1 cellular context compared by ENCODE assay signal in genomic region chr14:75176142-75176820, GRCh38.
TF ChIP-seq lines count a peak whose summit lies in the region.

Gene TMED10 (minus strand): TSS chr14:75176612. CDS start chr14:75176579, 33 bp downstream.

TF ChIP-seq in HepG2, 621 proteins besides CTCF, POLR2A, EP300 and RAD21 (continued from another document and continues in another):
- TF ChIP-seq, protein P1, sequence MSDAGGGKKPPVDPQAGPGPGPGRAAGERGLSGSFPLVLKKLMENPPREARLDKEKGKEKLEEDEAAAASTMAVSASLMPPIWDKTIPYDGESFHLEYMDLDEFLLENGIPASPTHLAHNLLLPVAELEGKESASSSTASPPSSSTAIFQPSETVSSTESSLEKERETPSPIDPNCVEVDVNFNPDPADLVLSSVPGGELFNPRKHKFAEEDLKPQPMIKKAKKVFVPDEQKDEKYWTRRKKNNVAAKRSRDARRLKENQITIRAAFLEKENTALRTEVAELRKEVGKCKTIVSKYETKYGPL (CRISPR knock-in tag; IDR thresholded peaks at IDR 0.05) = peak; percentile 24; the same call in 1 of the 2 replicates
- TF ChIP-seq, protein P2, sequence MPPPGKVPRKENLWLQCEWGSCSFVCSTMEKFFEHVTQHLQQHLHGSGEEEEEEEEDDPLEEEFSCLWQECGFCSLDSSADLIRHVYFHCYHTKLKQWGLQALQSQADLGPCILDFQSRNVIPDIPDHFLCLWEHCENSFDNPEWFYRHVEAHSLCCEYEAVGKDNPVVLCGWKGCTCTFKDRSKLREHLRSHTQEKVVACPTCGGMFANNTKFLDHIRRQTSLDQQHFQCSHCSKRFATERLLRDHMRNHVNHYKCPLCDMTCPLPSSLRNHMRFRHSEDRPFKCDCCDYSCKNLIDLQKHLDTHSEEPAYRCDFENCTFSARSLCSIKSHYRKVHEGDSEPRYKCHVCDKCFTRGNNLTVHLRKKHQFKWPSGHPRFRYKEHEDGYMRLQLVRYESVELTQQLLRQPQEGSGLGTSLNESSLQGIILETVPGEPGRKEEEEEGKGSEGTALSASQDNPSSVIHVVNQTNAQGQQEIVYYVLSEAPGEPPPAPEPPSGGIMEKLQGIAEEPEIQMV (CRISPR knock-in tag; IDR thresholded peaks at IDR 0.05; ENCODE audit: low read depth) = 0 out of 2 replicates have a peak, but pooled peaks have one; percentile 40
- TF ChIP-seq ZNF275 (CRISPR knock-in tag; IDR thresholded peaks at IDR 0.05; ENCODE audit: borderline replicate concordance) (peak; percentile 86; the same call in 1 of the 2 replicates), MIER2 (CRISPR knock-in tag; IDR thresholded peaks at IDR 0.05) (no peak), ZNF224 (CRISPR knock-in tag; IDR thresholded peaks at IDR 0.05) (peak; percentile 41; the same call in 1 of the 2 replicates), ZNF33A (CRISPR knock-in tag; IDR thresholded peaks at IDR 0.05; ENCODE audit: borderline replicate concordance) (no peak), ZNF567 (CRISPR knock-in tag; IDR thresholded peaks at IDR 0.05; ENCODE audit: borderline replicate concordance) (0 out of 2 replicates have a peak, but pooled peaks have one; percentile 74), ZNF34 (CRISPR knock-in tag; IDR thresholded peaks at IDR 0.05; ENCODE audit: borderline replicate concordance) (peak; percentile 78; the same call in 1 of the 2 replicates), KAT8 (CRISPR knock-in tag; IDR thresholded peaks at IDR 0.05) (peak; percentile 93), SP140L (CRISPR knock-in tag; IDR thresholded peaks at IDR 0.05; ENCODE audit: borderline replicate concordance) (0 out of 2 replicates have a peak, but pooled peaks have one; percentile 23), BHLHE40 (IDR thresholded peaks at IDR 0.05; ENCODE audit: low read length) (peak; percentile 88), ISL2 (CRISPR knock-in tag; IDR thresholded peaks at IDR 0.05) (peak; percentile 43; the same call in 1 of the 2 replicates), ZFP90 (CRISPR knock-in tag; IDR thresholded peaks at IDR 0.05; ENCODE audit: borderline replicate concordance) (peak; percentile 90), SPEN (CRISPR knock-in tag; IDR thresholded peaks at IDR 0.05; ENCODE audit: low read depth) (peak; percentile 78; the same call in 1 of the 2 replicates), CSRNP1 (CRISPR knock-in tag; IDR thresholded peaks at IDR 0.05) (no peak; the same call in 1 of the 2 replicates), GATAD1 (CRISPR knock-in tag; IDR thresholded peaks at IDR 0.05) (peak; percentile 91), BRD4 (CRISPR knock-in tag; IDR thresholded peaks at IDR 0.05) (peak; percentile 83), ZBTB20 (CRISPR knock-in tag; IDR thresholded peaks at IDR 0.05; ENCODE audit: borderline replicate concordance, low read depth) (peak; percentile 75; the same call in 1 of the 2 replicates), ZNF784 (CRISPR knock-in tag; IDR thresholded peaks at IDR 0.05; ENCODE audit: borderline replicate concordance) (peak; percentile 71; the same call in 1 of the 2 replicates), ELF3 (CRISPR knock-in tag; IDR thresholded peaks at IDR 0.05) (peak; percentile 28; the same call in 1 of the 2 replicates), HOXD1 (CRISPR knock-in tag; IDR thresholded peaks at IDR 0.05) (peak; percentile 85), YY1 (IDR thresholded peaks at IDR 0.05; ENCODE audit: insufficient read depth, insufficient replicate concordance, low read depth, low read length) (peak; percentile 99), ZNF850 (CRISPR knock-in tag; conservative IDR thresholded peaks at IDR 0.05) (no peak), KDM2A (CRISPR knock-in tag; IDR thresholded peaks at IDR 0.05; ENCODE audit: borderline replicate concordance, low read depth) (peak; percentile 83; the same call in 1 of the 2 replicates), NFYB (CRISPR knock-in tag; IDR thresholded peaks at IDR 0.05) (no peak; the same call in 1 of the 2 replicates), MYNN (CRISPR knock-in tag; IDR thresholded peaks at IDR 0.05; ENCODE audit: low read depth) (peak; percentile 85; the same call in 1 of the 2 replicates), PAXIP1 (CRISPR knock-in tag; conservative IDR thresholded peaks at IDR 0.05) (peak; percentile 57), LBX2 (CRISPR knock-in tag; IDR thresholded peaks at IDR 0.05; ENCODE audit: borderline replicate concordance) (peak; percentile 82; the same call in 1 of the 2 replicates), ZBTB38 (CRISPR knock-in tag; IDR thresholded peaks at IDR 0.05) (peak; percentile 59; the same call in 1 of the 2 replicates), ZNF552 (CRISPR knock-in tag; IDR thresholded peaks at IDR 0.05; ENCODE audit: borderline replicate concordance) (no peak), KLF6 (CRISPR knock-in tag; IDR thresholded peaks at IDR 0.05) (peak; percentile 86), AGO2 (optimal IDR thresholded peaks at IDR 0.05; ENCODE audit: low read depth, low read length) (peak; percentile 74), ZNF562 (CRISPR knock-in tag; IDR thresholded peaks at IDR 0.05; ENCODE audit: borderline replicate concordance) (no peak)
- TF ChIP-seq, protein P3, sequence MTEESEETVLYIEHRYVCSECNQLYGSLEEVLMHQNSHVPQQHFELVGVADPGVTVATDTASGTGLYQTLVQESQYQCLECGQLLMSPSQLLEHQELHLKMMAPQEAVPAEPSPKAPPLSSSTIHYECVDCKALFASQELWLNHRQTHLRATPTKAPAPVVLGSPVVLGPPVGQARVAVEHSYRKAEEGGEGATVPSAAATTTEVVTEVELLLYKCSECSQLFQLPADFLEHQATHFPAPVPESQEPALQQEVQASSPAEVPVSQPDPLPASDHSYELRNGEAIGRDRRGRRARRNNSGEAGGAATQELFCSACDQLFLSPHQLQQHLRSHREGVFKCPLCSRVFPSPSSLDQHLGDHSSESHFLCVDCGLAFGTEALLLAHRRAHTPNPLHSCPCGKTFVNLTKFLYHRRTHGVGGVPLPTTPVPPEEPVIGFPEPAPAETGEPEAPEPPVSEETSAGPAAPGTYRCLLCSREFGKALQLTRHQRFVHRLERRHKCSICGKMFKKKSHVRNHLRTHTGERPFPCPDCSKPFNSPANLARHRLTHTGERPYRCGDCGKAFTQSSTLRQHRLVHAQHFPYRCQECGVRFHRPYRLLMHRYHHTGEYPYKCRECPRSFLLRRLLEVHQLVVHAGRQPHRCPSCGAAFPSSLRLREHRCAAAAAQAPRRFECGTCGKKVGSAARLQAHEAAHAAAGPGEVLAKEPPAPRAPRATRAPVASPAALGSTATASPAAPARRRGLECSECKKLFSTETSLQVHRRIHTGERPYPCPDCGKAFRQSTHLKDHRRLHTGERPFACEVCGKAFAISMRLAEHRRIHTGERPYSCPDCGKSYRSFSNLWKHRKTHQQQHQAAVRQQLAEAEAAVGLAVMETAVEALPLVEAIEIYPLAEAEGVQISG (CRISPR knock-in tag; IDR thresholded peaks at IDR 0.05) = peak; percentile 93
- TF ChIP-seq, protein P4, sequence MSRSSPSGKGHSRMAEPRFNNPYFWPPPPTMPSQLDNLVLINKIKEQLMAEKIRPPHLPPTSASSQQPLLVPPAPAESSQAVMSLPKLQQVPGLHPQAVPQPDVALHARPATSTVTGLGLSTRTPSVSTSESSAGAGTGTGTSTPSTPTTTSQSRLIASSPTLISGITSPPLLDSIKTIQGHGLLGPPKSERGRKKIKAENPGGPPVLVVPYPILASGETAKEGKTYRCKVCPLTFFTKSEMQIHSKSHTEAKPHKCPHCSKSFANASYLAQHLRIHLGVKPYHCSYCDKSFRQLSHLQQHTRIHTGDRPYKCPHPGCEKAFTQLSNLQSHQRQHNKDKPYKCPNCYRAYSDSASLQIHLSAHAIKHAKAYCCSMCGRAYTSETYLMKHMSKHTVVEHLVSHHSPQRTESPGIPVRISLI (CRISPR knock-in tag; IDR thresholded peaks at IDR 0.05; ENCODE audit: borderline replicate concordance) = 0 out of 2 replicates have a peak, but pooled peaks have one; percentile 14
- TF ChIP-seq, protein P5, sequence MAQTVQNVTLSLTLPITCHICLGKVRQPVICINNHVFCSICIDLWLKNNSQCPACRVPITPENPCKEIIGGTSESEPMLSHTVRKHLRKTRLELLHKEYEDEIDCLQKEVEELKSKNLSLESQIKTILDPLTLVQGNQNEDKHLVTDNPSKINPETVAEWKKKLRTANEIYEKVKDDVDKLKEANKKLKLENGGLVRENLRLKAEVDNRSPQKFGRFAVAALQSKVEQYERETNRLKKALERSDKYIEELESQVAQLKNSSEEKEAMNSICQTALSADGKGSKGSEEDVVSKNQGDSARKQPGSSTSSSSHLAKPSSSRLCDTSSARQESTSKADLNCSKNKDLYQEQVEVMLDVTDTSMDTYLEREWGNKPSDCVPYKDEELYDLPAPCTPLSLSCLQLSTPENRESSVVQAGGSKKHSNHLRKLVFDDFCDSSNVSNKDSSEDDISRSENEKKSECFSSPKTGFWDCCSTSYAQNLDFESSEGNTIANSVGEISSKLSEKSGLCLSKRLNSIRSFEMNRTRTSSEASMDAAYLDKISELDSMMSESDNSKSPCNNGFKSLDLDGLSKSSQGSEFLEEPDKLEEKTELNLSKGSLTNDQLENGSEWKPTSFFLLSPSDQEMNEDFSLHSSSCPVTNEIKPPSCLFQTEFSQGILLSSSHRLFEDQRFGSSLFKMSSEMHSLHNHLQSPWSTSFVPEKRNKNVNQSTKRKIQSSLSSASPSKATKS (CRISPR knock-in tag; IDR thresholded peaks at IDR 0.05) = 0 out of 2 replicates have a peak, but pooled peaks have one; percentile 47
- TF ChIP-seq, protein P6, sequence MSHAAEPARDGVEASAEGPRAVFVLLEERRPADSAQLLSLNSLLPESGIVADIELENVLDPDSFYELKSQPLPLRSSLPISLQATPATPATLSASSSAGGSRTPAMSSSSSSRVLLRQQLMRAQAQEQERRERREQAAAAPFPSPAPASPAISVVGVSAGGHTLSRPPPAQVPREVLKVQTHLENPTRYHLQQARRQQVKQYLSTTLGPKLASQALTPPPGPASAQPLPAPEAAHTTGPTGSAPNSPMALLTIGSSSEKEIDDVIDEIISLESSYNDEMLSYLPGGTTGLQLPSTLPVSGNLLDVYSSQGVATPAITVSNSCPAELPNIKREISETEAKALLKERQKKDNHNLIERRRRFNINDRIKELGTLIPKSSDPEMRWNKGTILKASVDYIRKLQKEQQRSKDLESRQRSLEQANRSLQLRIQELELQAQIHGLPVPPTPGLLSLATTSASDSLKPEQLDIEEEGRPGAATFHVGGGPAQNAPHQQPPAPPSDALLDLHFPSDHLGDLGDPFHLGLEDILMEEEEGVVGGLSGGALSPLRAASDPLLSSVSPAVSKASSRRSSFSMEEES (CRISPR knock-in tag; IDR thresholded peaks at IDR 0.05) = peak; percentile 96
- TF ChIP-seq, protein P7, sequence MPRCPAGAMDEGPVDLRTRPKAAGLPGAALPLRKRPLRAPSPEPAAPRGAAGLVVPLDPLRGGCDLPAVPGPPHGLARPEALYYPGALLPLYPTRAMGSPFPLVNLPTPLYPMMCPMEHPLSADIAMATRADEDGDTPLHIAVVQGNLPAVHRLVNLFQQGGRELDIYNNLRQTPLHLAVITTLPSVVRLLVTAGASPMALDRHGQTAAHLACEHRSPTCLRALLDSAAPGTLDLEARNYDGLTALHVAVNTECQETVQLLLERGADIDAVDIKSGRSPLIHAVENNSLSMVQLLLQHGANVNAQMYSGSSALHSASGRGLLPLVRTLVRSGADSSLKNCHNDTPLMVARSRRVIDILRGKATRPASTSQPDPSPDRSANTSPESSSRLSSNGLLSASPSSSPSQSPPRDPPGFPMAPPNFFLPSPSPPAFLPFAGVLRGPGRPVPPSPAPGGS (CRISPR knock-in tag; IDR thresholded peaks at IDR 0.05) = peak; percentile 70
